In genomic region chr2:199315299-199316179, GRCh38 we compare ENCODE assay signal across 12 cellular contexts.
A peak's percentile ranks its signal among the peaks of the same experiment; 100 is the strongest.
DNase-seq lines count a peak whose midpoint lies in the region; ATAC-seq and TF ChIP-seq lines count a peak whose summit lies in the region.
"Had no signal": no experiment of that assay in that cellular context is flagged by ENCODE, and none has a peak within 500 bp of the region (broad histone marks: within the 10 kb centered on the region; RNA-seq: fewer than 3 reads in every experiment).

No MANE protein-coding gene starts in this region.

- ATAC-seq in GM21367 (IDR thresholded peaks at IDR 0.05; ENCODE audit: unreplicated experiment), result no peak
- ATAC-seq in GM21723 (IDR thresholded peaks at IDR 0.05; ENCODE audit: unreplicated experiment), result no peak
- ATAC-seq: Panc1 had no signal

- no peaks in the 10 kb centered on the region for H3K27me3 Mint-ChIP-seq in activated CD4-positive, alpha-beta T cell treated with anti-CD3 and anti-CD28 coated beads, Interleukin-2, amount 10 ng/mL, durations not matched to agents 24 days and 14 days
- no peaks in the 10 kb centered on the region for H3K27me3 Mint-ChIP-seq in progenitor cell of endocrine pancreas

- peak; percentile 65 for DNase-seq in activated CD4-positive, alpha-beta T cell treated with anti-CD3 and anti-CD28 coated beads, Interleukin-2, amount 10 ng/mL, durations not matched to agents 24 days and 14 days
- DNase-seq in activated CD4-positive, alpha-beta T cell treated with anti-CD3 and anti-CD28 coated beads, Interleukin-2, amount 50 U/mL, for 1 hour, result no peak
- DNase-seq in OCI-M2 (lab: John Stamatoyannopoulos, UW; ENCODE audit: unreplicated experiment), result peak; percentile 9
- DNase-seq in epithelial cell of esophagus (ENCODE audit: low read depth), result peak; percentile 39
- DNase-seq in progenitor cell of endocrine pancreas (ENCODE audit: low spot score, unreplicated experiment), result peak; percentile 16
- no peak for DNase-seq in activated effector memory CD4-positive, alpha-beta T cell treated with anti-CD3 and anti-CD28 coated beads, Interleukin-2, amount 50 U/mL, for 16 hours
- DNase-seq: immature natural killer cell, NCI-H1105 treated with DMSO at 0.1 percent for 48 hours, posterior cingulate gyrus had no signal

- no peaks in the 10 kb centered on the region for H3K4me1 Mint-ChIP-seq in activated CD4-positive, alpha-beta T cell treated with anti-CD3 and anti-CD28 coated beads, Interleukin-2, amount 10 ng/mL, durations not matched to agents 24 days and 14 days
- no peaks in the 10 kb centered on the region for H3K4me1 Mint-ChIP-seq in progenitor cell of endocrine pancreas (ENCODE audit: low read depth)
- H3K4me1 Mint-ChIP-seq: immature natural killer cell had no signal

- no peak overlapping the region for H3K27ac Mint-ChIP-seq in activated CD4-positive, alpha-beta T cell treated with anti-CD3 and anti-CD28 coated beads, Interleukin-2, amount 10 ng/mL, durations not matched to agents 24 days and 14 days
- no peak overlapping the region for H3K27ac Mint-ChIP-seq in progenitor cell of endocrine pancreas
- H3K27ac Mint-ChIP-seq: immature natural killer cell had no signal

- H3K9me3 Mint-ChIP-seq in activated CD4-positive, alpha-beta T cell treated with anti-CD3 and anti-CD28 coated beads, Interleukin-2, amount 10 ng/mL, durations not matched to agents 24 days and 14 days, result no peaks in the 10 kb centered on the region
- H3K9me3 Mint-ChIP-seq in progenitor cell of endocrine pancreas (ENCODE audit: low read depth), result no peaks in the 10 kb centered on the region

- TF ChIP-seq CTCF in epithelial cell of esophagus (IDR thresholded peaks at IDR 0.05; ENCODE audit: insufficient read depth, low read depth, low read length, missing control alignments) (no peak), progenitor cell of endocrine pancreas (IDR thresholded peaks at IDR 0.05; ENCODE audit: unreplicated experiment) (no peak)

- H3K36me3 Mint-ChIP-seq in activated CD4-positive, alpha-beta T cell treated with anti-CD3 and anti-CD28 coated beads, Interleukin-2, amount 10 ng/mL, durations not matched to agents 24 days and 14 days (ENCODE audit: low read depth), result no peaks in the 10 kb centered on the region
- H3K36me3 Mint-ChIP-seq in progenitor cell of endocrine pancreas (ENCODE audit: insufficient read depth), result no peaks in the 10 kb centered on the region
- H3K36me3 Mint-ChIP-seq: immature natural killer cell had no signal

- no peak overlapping the region for H3K4me3 Mint-ChIP-seq in activated CD4-positive, alpha-beta T cell treated with anti-CD3 and anti-CD28 coated beads, Interleukin-2, amount 10 ng/mL, durations not matched to agents 24 days and 14 days
- H3K4me3 Mint-ChIP-seq in progenitor cell of endocrine pancreas (ENCODE audit: low read depth), result no peak overlapping the region
- H3K4me3 Mint-ChIP-seq: immature natural killer cell had no signal

- intact Hi-C loops in activated CD4-positive, alpha-beta T cell treated with anti-CD3 and anti-CD28 coated beads, Interleukin-2, amount 10 ng/mL, durations not matched to agents 24 days and 14 days (cut with micrococcal nuclease), result no loop called here

- no peak overlapping the region for H3K4me3 ChIP-seq in epithelial cell of esophagus (ENCODE audit: low read length)

Comparison
In these comparisons a context has a peak if more than half of its experiments do, and no peak if none do; other contexts are left out.
1. DNase-seq: peak in activated CD4-positive, alpha-beta T cell treated with anti-CD3 and anti-CD28 coated beads, Interleukin-2, amount 10 ng/mL, durations not matched to agents 24 days and 14 days (single experiment), OCI-M2 (single experiment), epithelial cell of esophagus (single experiment) and progenitor cell of endocrine pancreas (single experiment); none in activated CD4-positive, alpha-beta T cell treated with anti-CD3 and anti-CD28 coated beads, Interleukin-2, amount 50 U/mL, for 1 hour (single experiment) and activated effector memory CD4-positive, alpha-beta T cell treated with anti-CD3 and anti-CD28 coated beads, Interleukin-2, amount 50 U/mL, for 16 hours (single experiment).